13 cellular contexts compared by ENCODE assay signal in the genomic region with DNA sequence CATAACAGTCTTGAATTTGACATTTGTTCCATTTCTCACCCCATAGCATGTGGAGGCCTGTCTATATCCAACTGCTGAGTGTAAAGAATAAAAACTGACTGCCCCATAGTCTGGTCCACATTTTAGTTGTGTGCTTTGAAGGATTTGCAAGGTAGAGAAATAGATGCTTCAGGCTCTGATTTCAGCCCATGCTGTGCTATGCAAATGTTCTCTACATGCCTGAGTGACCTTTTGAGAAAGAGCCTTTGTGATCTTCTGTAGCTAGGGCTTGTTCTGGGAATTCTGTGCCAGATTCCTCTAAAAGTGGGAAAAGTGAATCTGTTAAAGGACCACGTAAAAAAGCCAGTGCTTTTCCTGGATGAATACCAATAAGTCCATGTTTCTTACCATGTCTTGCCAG. TPM values are rescaled to one million over a fixed set of nuclear protein-coding genes. Genes with fewer than 3 reads are reported as not detected.
DNase-seq lines count a peak whose midpoint lies in the region; ATAC-seq and TF ChIP-seq lines count a peak whose summit lies in the region.
"Had no signal": no experiment of that assay in that cellular context is flagged by ENCODE, and none has a peak within 500 bp of the region (broad histone marks: within the 10 kb centered on the region; RNA-seq: fewer than 3 reads in every experiment).

No MANE protein-coding gene starts in this region.

- H3K27me3 ChIP-seq in mesendoderm (ENCODE audit: insufficient read depth, low read length, poor library complexity): no peaks in the 10 kb centered on the region
- H3K27me3 ChIP-seq in tibial artery: no peaks in the 10 kb centered on the region
- H3K27me3 ChIP-seq in suprapubic skin: no peaks in the 10 kb centered on the region
- H3K27me3 ChIP-seq: tibial nerve had no signal

- TF ChIP-seq EP300 in Ishikawa (IDR thresholded peaks at IDR 0.05; ENCODE audit: borderline replicate concordance): peak; percentile 56; the same call in 1 of the 2 replicates
- TF ChIP-seq EP300 in suprapubic skin (IDR thresholded peaks at IDR 0.05): no peak

- intact Hi-C loops in tibial artery (cut with DNase I; ENCODE audit: low total_unique reads): no loop called here

- H3K9me3 ChIP-seq in tibial artery (no peaks in the 10 kb centered on the region), suprapubic skin (no peaks in the 10 kb centered on the region)
- H3K9me3 ChIP-seq: tibial nerve had no signal

- H3K56ac ChIP-seq in mesendoderm (ENCODE audit: low read length): no peak overlapping the region

- H2AK5ac ChIP-seq in mesendoderm (ENCODE audit: low read length): no peak overlapping the region

- H3K4me1 ChIP-seq in mesendoderm (ENCODE audit: control insufficient read depth, low read depth, low read length): peaks cover 7% of the 10 kb centered on the region
- H3K4me1 ChIP-seq in tibial artery: peaks cover 0 to 61% (median 30%) of the 10 kb centered on the region in 4 donors
- peaks cover 55% of the 10 kb centered on the region for H3K4me1 ChIP-seq in suprapubic skin

- no peak overlapping the region for H2BK120ac ChIP-seq in mesendoderm (ENCODE audit: low read depth, low read length)

- H2BK15ac ChIP-seq in mesendoderm (replicated peaks; ENCODE audit: low read depth): no peak overlapping the region

- peaks cover 77% of the 10 kb centered on the region for H3K79me2 ChIP-seq in mesendoderm (ENCODE audit: control insufficient read depth, insufficient read depth, low read length)

- peaks cover 7% of the 10 kb centered on the region for H3K79me1 ChIP-seq in mesendoderm (ENCODE audit: low read length)

- no peak; the same call in 1 of the 2 replicates for TF ChIP-seq RAD21 in Ishikawa (IDR thresholded peaks at IDR 0.05; ENCODE audit: low read depth)

- H3K36me3 Mint-ChIP-seq in activated naive CD4-positive, alpha-beta T cell treated with anti-CD3 and anti-CD28 coated beads, Interleukin-2, amount 10 ng/mL, durations not matched to agents 7 days and 5 days: peaks cover 18% of the 10 kb centered on the region

- in situ Hi-C loops in Caki2 (cut with HindIII; ENCODE audit: low pct_unique_long_range_greater_than_20kb, low sequenced_read_pairs): no loop called here

- WGBS in mesendoderm (ENCODE audit: extremely low coverage, insufficient coverage, low lambda C conversion rate): no CpG with 5 or more reads among the region's 1 CpG
- WGBS in suprapubic skin: 21% methylated on average over 1 of the region's 1 CpG

- H3K4me2 ChIP-seq in mesendoderm (ENCODE audit: low read length): no peak overlapping the region

- H3K9me3 Mint-ChIP-seq in activated naive CD4-positive, alpha-beta T cell treated with anti-CD3 and anti-CD28 coated beads, Interleukin-2, amount 10 ng/mL, durations not matched to agents 7 days and 5 days: no peaks in the 10 kb centered on the region
- H3K9me3 Mint-ChIP-seq: activated CD4-positive, alpha-beta T cell treated with anti-CD3 and anti-CD28 coated beads, Interleukin-2, amount 10 ng/mL, durations not matched to agents 24 days and 14 days; activated naive CD8-positive, alpha-beta T cell treated with anti-CD3 and anti-CD28 coated beads, Interleukin-2, amount 10 ng/mL, durations not matched to agents 7 days and 5 days had no signal

- H2BK5ac ChIP-seq in mesendoderm (ENCODE audit: low read length): no peak overlapping the region

- DNase-seq in Caki2 (ENCODE audit: low read depth): peak; percentile 12
- peak; percentile 77 for DNase-seq in cerebellum (ENCODE audit: low spot score)
- DNase-seq in mesendoderm: peak; percentile 77
- no peak for DNase-seq in activated naive CD4-positive, alpha-beta T cell treated with anti-CD3 and anti-CD28 coated beads, Interleukin-2, amount 10 ng/mL, durations not matched to agents 7 days and 5 days
- DNase-seq in tibial artery: no peak
- no peak for DNase-seq in suprapubic skin (ENCODE audit: low spot score in 2 of 2)
- DNase-seq: activated CD4-positive, alpha-beta T cell treated with anti-CD3 and anti-CD28 coated beads, Interleukin-2, amount 10 ng/mL, durations not matched to agents 24 days and 14 days; activated naive CD8-positive, alpha-beta T cell treated with anti-CD3 and anti-CD28 coated beads, Interleukin-2, amount 10 ng/mL, durations not matched to agents 7 days and 5 days; Kasumi-1; stimulated activated CD4-positive, alpha-beta T cell treated with anti-CD3 and anti-CD28 coated beads, Interleukin-1b, Interleukin-23, amount 100 ng/mL, for 48 hours had no signal

- H3K4me3 Mint-ChIP-seq in activated naive CD4-positive, alpha-beta T cell treated with anti-CD3 and anti-CD28 coated beads, Interleukin-2, amount 10 ng/mL, durations not matched to agents 7 days and 5 days: no peak overlapping the region
- H3K4me3 Mint-ChIP-seq: activated CD4-positive, alpha-beta T cell treated with anti-CD3 and anti-CD28 coated beads, Interleukin-2, amount 10 ng/mL, durations not matched to agents 24 days and 14 days; activated naive CD8-positive, alpha-beta T cell treated with anti-CD3 and anti-CD28 coated beads, Interleukin-2, amount 10 ng/mL, durations not matched to agents 7 days and 5 days had no signal

- no peak overlapping the region for H4K8ac ChIP-seq in mesendoderm (ENCODE audit: low read depth, low read length)

- TF ChIP-seq CTCF in tibial artery (IDR thresholded peaks at IDR 0.05): no peak
- TF ChIP-seq CTCF in suprapubic skin (IDR thresholded peaks at IDR 0.05): no peak

- no peak overlapping the region for H3K4me3 ChIP-seq in mesendoderm (ENCODE audit: low read length)
- H3K4me3 ChIP-seq in tibial artery: no peak overlapping the region
- no peak overlapping the region for H3K4me3 ChIP-seq in suprapubic skin
- H3K4me3 ChIP-seq: tibial nerve had no signal

- no peak overlapping the region for H4K5ac ChIP-seq in mesendoderm (ENCODE audit: low read length)

- TF ChIP-seq POLR2A in suprapubic skin (IDR thresholded peaks at IDR 0.05): no peak

- H3K4me1 Mint-ChIP-seq in activated naive CD4-positive, alpha-beta T cell treated with anti-CD3 and anti-CD28 coated beads, Interleukin-2, amount 10 ng/mL, durations not matched to agents 7 days and 5 days: peaks cover 22% of the 10 kb centered on the region

- peaks cover 2% of the 10 kb centered on the region for H3K36me3 ChIP-seq in mesendoderm (ENCODE audit: control insufficient read depth, insufficient read depth, low read length)
- peaks cover 8 to 17% (median 13%) of the 10 kb centered on the region in 3 donors for H3K36me3 ChIP-seq in tibial artery
- H3K36me3 ChIP-seq in suprapubic skin: peaks cover 8% of the 10 kb centered on the region

- H3K18ac ChIP-seq in mesendoderm (ENCODE audit: low read length): no peak overlapping the region

- H3K27ac Mint-ChIP-seq in activated naive CD4-positive, alpha-beta T cell treated with anti-CD3 and anti-CD28 coated beads, Interleukin-2, amount 10 ng/mL, durations not matched to agents 7 days and 5 days: no peak overlapping the region
- H3K27ac Mint-ChIP-seq: activated CD4-positive, alpha-beta T cell treated with anti-CD3 and anti-CD28 coated beads, Interleukin-2, amount 10 ng/mL, durations not matched to agents 24 days and 14 days; activated naive CD8-positive, alpha-beta T cell treated with anti-CD3 and anti-CD28 coated beads, Interleukin-2, amount 10 ng/mL, durations not matched to agents 7 days and 5 days had no signal

- no peak overlapping the region for H3K23ac ChIP-seq in mesendoderm (ENCODE audit: low read length)

- H3K4ac ChIP-seq in mesendoderm (ENCODE audit: low read depth, low read length): no peak overlapping the region

- peaks cover 5% of the 10 kb centered on the region for H3K27me3 Mint-ChIP-seq in activated naive CD4-positive, alpha-beta T cell treated with anti-CD3 and anti-CD28 coated beads, Interleukin-2, amount 10 ng/mL, durations not matched to agents 7 days and 5 days

- H3K9ac ChIP-seq in mesendoderm (ENCODE audit: low read length): peak overlapping the region; percentile 25

- ATAC-seq in GM18870 (IDR thresholded peaks at IDR 0.05; ENCODE audit: unreplicated experiment): no peak

- CTCF ChIA-PET in activated naive CD4-positive, alpha-beta T cell treated with anti-CD3 and anti-CD28 coated beads, Interleukin-2, amount 10 ng/mL, durations not matched to agents 7 days and 5 days (lab: Charles Lee): interaction anchor here (1.7 kb wide), 1 partner anchor 33 kb away, joined by 5 read pairs; no protein-coding TSS in a partner anchor

- H3K27ac ChIP-seq in mesendoderm (ENCODE audit: low read depth, low read length) (peak overlapping the region; percentile 84), tibial artery (peak overlapping the region in 1 of 2 donors; percentile 6), suprapubic skin (no peak overlapping the region)

TF ChIP-seq in Ishikawa, 13 proteins besides CTCF, POLR2A, EP300 and RAD21:
- TF ChIP-seq CREB1 (IDR thresholded peaks at IDR 0.05; ENCODE audit: low read depth) (no peak), CEBPB (IDR thresholded peaks at IDR 0.05) (peak; percentile 54; the same call in 1 of the 2 replicates), TEAD4 (IDR thresholded peaks at IDR 0.05) (peak; percentile 53), NFIC (IDR thresholded peaks at IDR 0.05) (peak; percentile 66)
TF ChIP-seq in Ishikawa: peak in this region for 3.

RNA-seq across cellular contexts. Expression of a gene that starts 5.2 kb away (rescaled TPM):
- 2.7 and 3.5 TPM in 2 replicates for total RNA-seq in Caki2 (2014; rRNA removed; shearing (Covaris generic); ENCODE audit: low replicate concordance)
- 33.2 TPM for total RNA-seq in cerebellum
- 44.2 TPM for polyA plus RNA-seq in mesendoderm (2013, experiment 1 of 2)
- polyA plus RNA-seq in mesendoderm (2013, experiment 2 of 2): 42.6 TPM
- 10 to 100 TPM in 2 of 4 donors, 1 to 10 TPM in 2; 8.0 to 19.2 (median 12.7) TPM for total RNA-seq in suprapubic skin

RNA-seq across cellular contexts. Expression of a gene that starts 39.9 kb away (rescaled TPM):
- total RNA-seq in Caki2 (2014; rRNA removed; shearing (Covaris generic); ENCODE audit: low replicate concordance): 2.0 TPM in 1 of 2 replicates, not detected in the other
- 3.4 TPM for total RNA-seq in cerebellum
- 7.6 TPM for polyA plus RNA-seq in mesendoderm (2013, experiment 1 of 2)
- 8.1 TPM for polyA plus RNA-seq in mesendoderm (2013, experiment 2 of 2)
- total RNA-seq in suprapubic skin: 10 to 100 TPM in 1 of 4 donors, 1 to 10 TPM in 3; 5.7 to 12.2 (median 8.5) TPM
- total RNA-seq: activated CD4-positive, alpha-beta T cell treated with anti-CD3 and anti-CD28 coated beads, Interleukin-2, amount 10 ng/mL, durations not matched to agents 24 days and 14 days; activated naive CD8-positive, alpha-beta T cell treated with anti-CD3 and anti-CD28 coated beads, Interleukin-2, amount 10 ng/mL, durations not matched to agents 7 days and 5 days had no signal

Comparison
In these comparisons a context has a peak if more than half of its experiments do, and no peak if none do; other contexts are left out.
1. DNase-seq: peak in Caki2 (single experiment), cerebellum (single experiment) and mesendoderm (single experiment); none in activated naive CD4-positive, alpha-beta T cell treated with anti-CD3 and anti-CD28 coated beads, Interleukin-2, amount 10 ng/mL, durations not matched to agents 7 days and 5 days (single experiment), tibial artery (0 of 2) and suprapubic skin (0 of 2).